ENCODE assay signal across 19 cellular contexts in the genomic region with DNA sequence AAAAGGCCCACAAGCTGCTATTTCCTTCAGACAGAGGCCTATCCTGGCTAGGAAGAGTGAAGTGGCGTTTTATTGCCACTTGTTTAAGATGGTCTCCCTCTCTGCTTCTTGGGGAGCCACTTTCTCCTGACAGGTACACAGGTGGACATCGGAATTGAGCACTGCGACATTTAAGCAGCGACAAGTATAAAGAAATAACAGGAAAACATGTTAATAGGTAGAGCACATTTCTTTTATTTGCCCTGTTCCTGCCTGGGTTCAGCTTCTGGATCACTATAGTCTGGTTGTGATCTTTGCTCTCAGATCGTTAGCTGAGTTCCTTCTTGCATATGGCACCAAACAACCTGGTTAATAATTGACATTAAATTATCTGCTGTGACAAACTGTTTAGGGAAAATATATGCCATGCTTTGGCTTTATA.
DNase-seq lines count a peak whose midpoint lies in the region; FAIRE-seq and TF ChIP-seq lines count a peak whose summit lies in the region.
"Had no signal": no experiment of that assay in that cellular context is flagged by ENCODE, and none has a peak within 500 bp of the region (broad histone marks: within the 10 kb centered on the region; RNA-seq: fewer than 3 reads in every experiment).

No MANE protein-coding gene starts in this region.

- H3K36me3 ChIP-seq in HEK293 (ENCODE audit: control insufficient read depth in 2 of 2, insufficient read depth in 1 of 2, low read length in 2 of 2) = no peaks in the 10 kb centered on the region
- H3K36me3 ChIP-seq in endocrine pancreas (ENCODE audit: control insufficient read depth, insufficient read depth, low read length) = no peaks in the 10 kb centered on the region
- no peaks in the 10 kb centered on the region for H3K36me3 ChIP-seq in small intestine (ENCODE audit: control insufficient read depth in 2 of 2, insufficient read depth in 2 of 2, low read length in 2 of 2)
- H3K36me3 ChIP-seq: BLaER1, HAP-1 had no signal

- WGBS in small intestine, 3 donors = 9 to 59% (median 37%) methylated on average over 5 of the region's 5 CpGs

- H3K27me3 ChIP-seq in endocrine pancreas (ENCODE audit: control insufficient read depth, insufficient read depth, low read length) = no peaks in the 10 kb centered on the region
- H3K27me3 ChIP-seq in small intestine (ENCODE audit: control insufficient read depth in 2 of 2, insufficient read depth in 2 of 2, low read length in 2 of 2) = no peaks in the 10 kb centered on the region
- H3K27me3 ChIP-seq: BLaER1 had no signal

- POLR2A ChIA-PET in HEK293 (lab: Yijun Ruan, JAX) = interaction anchor here (0.7 kb wide), 1 partner anchor 627 kb away, joined by 4 read pairs; no protein-coding TSS in a partner anchor

- H3K27me3 Mint-ChIP-seq in mesothelial cell of epicardium (ENCODE audit: low read depth) = no peaks in the 10 kb centered on the region
- H3K27me3 Mint-ChIP-seq: CD4-positive, alpha-beta memory T cell had no signal

- H3K4me1 ChIP-seq in HEK293 (ENCODE audit: control insufficient read depth, insufficient read depth, low read length) = peaks cover 9% of the 10 kb centered on the region
- H3K4me1 ChIP-seq in endocrine pancreas (ENCODE audit: control insufficient read depth, insufficient read depth, low read length) = no peaks in the 10 kb centered on the region
- peaks cover 3 to 11% of the 10 kb centered on the region in 2 donors for H3K4me1 ChIP-seq in small intestine (ENCODE audit: control insufficient read depth in 2 of 2, insufficient read depth in 1 of 2, low read depth in 1 of 2, low read length in 1 of 2)
- H3K4me1 ChIP-seq: BLaER1, HAP-1 had no signal

- H3K27ac Mint-ChIP-seq in mesothelial cell of epicardium = peak overlapping the region; percentile 86
- H3K27ac Mint-ChIP-seq: CD4-positive, alpha-beta memory T cell had no signal

- H3K9me3 Mint-ChIP-seq in mesothelial cell of epicardium = peaks cover 20% of the 10 kb centered on the region

- no peak for TF ChIP-seq CTCF in HEK293 (tag by site-specific recombination; IDR thresholded peaks at IDR 0.05)
- no peak for TF ChIP-seq CTCF in mesothelial cell of epicardium (IDR thresholded peaks at IDR 0.05; ENCODE audit: unreplicated experiment)

- no peak for DNase-seq in mesothelial cell of epicardium (ENCODE audit: low spot score in 2 of 2, unreplicated experiment in 2 of 2)
- peak; percentile 90 for DNase-seq in small intestine
- no peak for DNase-seq in G401 (ENCODE audit: low spot score)
- DNase-seq in activated CD8-positive, alpha-beta memory T cell treated with anti-CD3 and anti-CD28 coated beads for 24 hours = no peak
- no peak for DNase-seq in NCI-H128 (lab: John Stamatoyannopoulos, UW; ENCODE audit: unreplicated experiment)
- DNase-seq: CD4-positive, alpha-beta memory T cell; DMS79; KBM-7; NCI-H1105 treated with DMSO at 0.1 percent for 48 hours; NCI-H1694 treated with DMSO at 0.1 percent for 48 hours; NCI-H2107; NCI-H226; NCI-H82; RPMI8226; SIG-M5 had no signal

- H3K27ac ChIP-seq in HEK293 (ENCODE audit: extremely low read depth, low read depth, low read length) (peak overlapping the region; percentile 5; the same call in 1 of the 2 replicates), small intestine (ENCODE audit: low read depth in 1 of 2, low read length in 1 of 2) (peak overlapping the region; percentile 76 to 88)
- H3K27ac ChIP-seq: BLaER1 had no signal

- H3K9me3 ChIP-seq in HEK293 (ENCODE audit: control insufficient read depth, insufficient read depth, low read depth, low read length) (no peaks in the 10 kb centered on the region; the same call in 1 of the 2 replicates), endocrine pancreas (ENCODE audit: control insufficient read depth, low read length) (no peaks in the 10 kb centered on the region), small intestine (ENCODE audit: control insufficient read depth, low read depth) (no peaks in the 10 kb centered on the region)
- H3K9me3 ChIP-seq: BLaER1, HAP-1 had no signal

- CTCF ChIA-PET in HEK293 (lab: Yijun Ruan, JAX) = no interaction called here

- in situ Hi-C loops in G401 (cut with HindIII; ENCODE audit: low sequenced_read_pairs) = no loop called here

- H3K4me3 ChIP-seq in HEK293 (ENCODE audit: low read depth, low read length) (no peak overlapping the region), endocrine pancreas (ENCODE audit: control insufficient read depth, insufficient read depth, low read length) (peak overlapping the region; percentile 12), small intestine (ENCODE audit: low read depth in 1 of 2, low read length in 2 of 2) (no peak overlapping the region)
- H3K4me3 ChIP-seq: BLaER1, HAP-1 had no signal

- FAIRE-seq in small intestine (lab: Jason Lieb, UNC) = peak; percentile 57

- no peak overlapping the region for H3K9ac ChIP-seq in endocrine pancreas (ENCODE audit: control insufficient read depth, insufficient read depth, low read length)
- H3K9ac ChIP-seq: BLaER1 had no signal

- H3K4me1 Mint-ChIP-seq in mesothelial cell of epicardium = peaks cover 10% of the 10 kb centered on the region

- H3K4me3 Mint-ChIP-seq in mesothelial cell of epicardium = no peak overlapping the region
- H3K4me3 Mint-ChIP-seq: CD4-positive, alpha-beta memory T cell had no signal

- H3K36me3 Mint-ChIP-seq in mesothelial cell of epicardium = peaks cover 5% of the 10 kb centered on the region
- H3K36me3 Mint-ChIP-seq: CD4-positive, alpha-beta memory T cell had no signal

TF ChIP-seq in HEK293, 187 proteins besides CTCF, POLR2A, EP300 and RAD21:
- TF ChIP-seq, protein P1, sequence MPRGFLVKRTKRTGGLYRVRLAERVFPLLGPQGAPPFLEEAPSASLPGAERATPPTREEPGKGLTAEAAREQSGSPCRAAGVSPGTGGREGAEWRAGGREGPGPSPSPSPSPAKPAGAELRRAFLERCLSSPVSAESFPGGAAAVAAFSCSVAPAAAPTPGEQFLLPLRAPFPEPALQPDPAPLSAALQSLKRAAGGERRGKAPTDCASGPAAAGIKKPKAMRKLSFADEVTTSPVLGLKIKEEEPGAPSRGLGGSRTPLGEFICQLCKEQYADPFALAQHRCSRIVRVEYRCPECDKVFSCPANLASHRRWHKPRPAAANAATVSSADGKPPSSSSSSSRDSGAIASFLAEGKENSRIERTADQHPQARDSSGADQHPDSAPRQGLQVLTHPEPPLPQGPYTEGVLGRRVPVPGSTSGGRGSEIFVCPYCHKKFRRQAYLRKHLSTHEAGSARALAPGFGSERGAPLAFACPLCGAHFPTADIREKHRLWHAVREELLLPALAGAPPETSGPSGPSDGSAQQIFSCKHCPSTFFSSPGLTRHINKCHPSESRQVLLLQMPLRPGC (tag by site-specific recombination; IDR thresholded peaks at IDR 0.05) = no peak
- no peak for TF ChIP-seq ZFHX2 (tag by site-specific recombination; conservative IDR thresholded peaks at IDR 0.05)
